19 cellular contexts compared by ENCODE assay signal in the genomic region with DNA sequence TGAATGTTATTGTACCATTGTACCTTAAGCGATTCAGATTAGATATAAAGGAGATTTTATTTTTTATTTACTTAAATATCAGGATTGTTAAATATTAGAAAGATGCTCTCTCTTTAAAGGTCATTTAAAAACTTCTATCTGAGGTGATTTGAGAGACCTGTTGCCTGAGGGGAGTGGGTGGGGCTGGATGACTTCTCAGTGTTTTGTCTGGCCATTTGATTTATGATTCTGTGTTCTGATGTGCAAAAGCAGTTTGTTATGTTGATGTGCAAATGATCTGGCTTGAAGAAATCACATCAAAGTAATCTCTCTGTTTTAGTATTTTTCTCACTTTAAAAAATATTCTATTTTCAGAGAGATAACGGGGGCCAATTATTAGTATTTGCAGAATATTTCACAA.
"Had no signal": no experiment of that assay in that cellular context is flagged by ENCODE, and none has a peak within 500 bp of the region (broad histone marks: within the 10 kb centered on the region; RNA-seq: fewer than 3 reads in every experiment).

No MANE protein-coding gene starts in this region.

- H3K27me3 ChIP-seq: dorsolateral prefrontal cortex, heart left ventricle, pancreas, right lobe of liver, suprapubic skin, thyroid gland had no signal

- DNase-seq: dorsolateral prefrontal cortex; effector CD8-positive, alpha-beta T cell; foreskin melanocyte; heart left ventricle; hippocampal formation; left colon; left ventricle myocardium superior; mesenchymal stem cell; midbrain; occipital lobe; pancreas; right lobe of liver; stimulated activated CD4-positive, alpha-beta T cell treated with anti-CD3 and anti-CD28 coated beads, Interleukin-4, amount 100 ng/mL, for 1 hour; stimulated activated CD8-positive, alpha-beta memory T cell treated with anti-CD3 and anti-CD28 coated beads, Interleukin-4, amount 100 ng/mL, for 48 hours; stimulated activated naive CD8-positive, alpha-beta T cell treated with anti-CD3 and anti-CD28 coated beads, Interleukin-15, Interleukin-2, amounts not matched to agents 100 U/mL and 50 U/mL, for 24 hours; thyroid gland had no signal

- H3K27ac ChIP-seq: heart left ventricle, pancreas, right lobe of liver, suprapubic skin, thyroid gland had no signal

- H3K4me1 ChIP-seq: pancreas, right lobe of liver, suprapubic skin had no signal

- ATAC-seq: heart left ventricle; left colon; left ventricle myocardium superior; pancreas; right lobe of liver; stimulated activated effector memory CD8-positive, alpha-beta T cell treated with anti-CD3 and anti-CD28 coated beads, Interleukin-12 subunit alpha, Interleukin-12 subunit beta, amount 100 ng/mL, for 72 hours; stimulated activated naive CD8-positive, alpha-beta T cell treated with anti-CD3 and anti-CD28 coated beads, Interleukin-15, Interleukin-2, amounts not matched to agents 100 U/mL and 50 U/mL, for 24 hours had no signal

- H3K4me3 ChIP-seq: dorsolateral prefrontal cortex, heart left ventricle, lung, pancreas, right lobe of liver, suprapubic skin, thyroid gland had no signal

- H3K36me3 ChIP-seq: heart left ventricle, pancreas, right lobe of liver, suprapubic skin, thyroid gland had no signal

- H3K9me3 ChIP-seq: pancreas, right lobe of liver, suprapubic skin, thyroid gland had no signal
